In genomic region chr14:101453225-101453624, GRCh38 we compare ENCODE assay signal across 27 cellular contexts.
"Had no signal": no experiment of that assay in that cellular context is flagged by ENCODE, and none has a peak within 500 bp of the region (broad histone marks: within the 10 kb centered on the region; RNA-seq: fewer than 3 reads in every experiment).

No MANE protein-coding gene starts in this region.

- H3K27me3 ChIP-seq: MG63, SJSA1 had no signal

- H3K4me3 ChIP-seq: MG63, Peyer's patch, SJSA1 had no signal

- H3K9me2 ChIP-seq: SK-N-SH had no signal

- DNase-seq: Kasumi-1, KG1, MG63, NCI-H1092, NCI-H1105, NCI-H1417 treated with DMSO at 0.1 percent for 48 hours, NCI-H146, NCI-H1694, NCI-H187, NCI-H1930, NCI-H2029 treated with DMSO at 0.1 percent for 48 hours, NCI-H2081 treated with DMSO at 0.1 percent for 48 hours, NCI-H2107, NCI-H226, NCI-H446, NCI-H524 treated with DMSO at 0.1 percent for 48 hours, NCI-H526 treated with DMSO at 0.1 percent for 48 hours, NCI-H774, Right ventricle myocardium superior, RPMI8226, SHP77 treated with DMSO at 0.1 percent for 48 hours, SK-N-SH, SW 1271, T-helper 1 cell, T-helper 2 cell had no signal

- H3K36me3 ChIP-seq: MG63, Peyer's patch, SJSA1 had no signal

- H3K4me2 ChIP-seq: SK-N-SH had no signal

- H3K9me3 ChIP-seq: MG63, Peyer's patch, SJSA1, SK-N-SH had no signal

- H3K9ac ChIP-seq: SK-N-SH had no signal

- H3K27ac ChIP-seq: Peyer's patch had no signal
